Comparison of ENCODE assay signal across 8 cellular contexts in the genomic region with DNA sequence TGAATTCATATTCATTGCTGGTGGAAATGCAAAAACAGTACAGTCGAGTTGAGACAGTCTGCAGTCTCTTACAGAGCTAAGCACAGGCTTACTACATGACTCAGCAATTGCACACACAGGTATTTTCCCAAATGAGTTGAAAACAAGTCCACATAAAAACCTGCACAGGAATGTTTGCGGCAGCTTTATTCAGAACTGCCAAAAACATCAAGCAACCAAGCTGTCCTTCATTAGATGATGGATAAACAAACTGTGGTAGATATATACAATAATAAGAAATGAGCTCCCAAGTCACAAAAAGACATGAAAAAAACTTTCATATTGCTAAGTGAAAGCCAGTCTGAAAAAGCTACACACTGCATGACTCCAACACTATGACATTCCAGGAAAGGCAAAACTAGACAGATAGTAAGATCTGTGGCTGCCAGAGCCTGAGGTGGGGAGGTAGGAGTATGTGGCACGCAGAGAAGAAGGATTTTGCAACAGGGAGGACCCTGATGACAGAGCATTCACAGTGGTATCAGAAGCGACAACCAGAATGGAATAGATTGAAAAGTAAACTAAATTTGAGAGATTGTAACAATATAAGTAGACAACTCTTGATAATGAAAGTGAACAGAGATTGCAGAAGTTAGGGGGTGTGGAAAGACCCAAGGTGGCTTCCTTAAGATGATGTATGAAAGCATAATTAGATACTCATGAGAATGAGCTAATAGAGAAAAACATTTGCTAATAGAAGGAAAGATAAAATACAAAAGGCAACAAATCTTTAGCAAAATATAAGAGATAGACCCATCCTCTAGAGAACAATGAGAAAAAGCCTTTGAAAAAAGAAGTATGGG.
A peak's percentile ranks its signal among the peaks of the same experiment; 100 is the strongest.
DNase-seq lines count a peak whose midpoint lies in the region; ATAC-seq and TF ChIP-seq lines count a peak whose summit lies in the region.
"Had no signal": no experiment of that assay in that cellular context is flagged by ENCODE, and none has a peak within 500 bp of the region (broad histone marks: within the 10 kb centered on the region; RNA-seq: fewer than 3 reads in every experiment).

No MANE protein-coding gene starts in this region.

- no peak overlapping the region for H3K9ac ChIP-seq in OCI-LY1 (ENCODE audit: low read length)

- H3K9me2 ChIP-seq in OCI-LY1 (ENCODE audit: low read depth, low read length): no peaks in the 10 kb centered on the region

- no peaks in the 10 kb centered on the region for H3K36me3 ChIP-seq in OCI-LY1 (ENCODE audit: insufficient read depth, low read length)

- no peaks in the 10 kb centered on the region for H4K20me1 ChIP-seq in OCI-LY1 (ENCODE audit: insufficient read depth, low read length)

- H3K4me1 ChIP-seq in OCI-LY1 (ENCODE audit: insufficient read depth, low read length, severe bottlenecking): peaks cover 15% of the 10 kb centered on the region

- DNase-seq in fibroblast of mammary gland (ENCODE audit: low read depth) (peak; percentile 52), smooth muscle cell of the brain vasculature (ENCODE audit: low read depth, low spot score) (peak; percentile 18), NOMO-1 treated with dmso at 0.1 percent for 144 hours (lab: John Stamatoyannopoulos, UW; ENCODE audit: unreplicated experiment) (no peak)
- no peak for DNase-seq in stimulated activated CD8-positive, alpha-beta memory T cell treated with anti-CD3 and anti-CD28 coated beads, Interleukin-4, amount 100 ng/mL, for 48 hours
- DNase-seq: dorsolateral prefrontal cortex had no signal

- no peaks in the 10 kb centered on the region for H3K79me2 ChIP-seq in OCI-LY1 (ENCODE audit: insufficient read depth, low read length)

- H3K4me3 ChIP-seq in OCI-LY1 (ENCODE audit: low read depth, low read length, poor library complexity, severe bottlenecking) (no peak overlapping the region), fibroblast of mammary gland (ENCODE audit: control insufficient read depth, low read depth, low read length) (no peak overlapping the region)

- peak overlapping the region; percentile 18; the same call in 1 of the 2 replicates for H3K4me2 ChIP-seq in OCI-LY1 (ENCODE audit: low read length)

- no peak for TF ChIP-seq CTCF in OCI-LY1 (IDR thresholded peaks at IDR 0.05; ENCODE audit: low read length)
- no peak for TF ChIP-seq CTCF in fibroblast of mammary gland (conservative IDR thresholded peaks at IDR 0.05; ENCODE audit: control insufficient read depth, insufficient read depth, low read depth, low read length)

- H2AFZ ChIP-seq in OCI-LY1 (ENCODE audit: low read length): no peak overlapping the region

- ATAC-seq in GM19035 (IDR thresholded peaks at IDR 0.05; ENCODE audit: unreplicated experiment) (peak; percentile 58), HG02678 (IDR thresholded peaks at IDR 0.05; ENCODE audit: unreplicated experiment) (no peak)

- no peaks in the 10 kb centered on the region for H3F3A ChIP-seq in OCI-LY1 (ENCODE audit: insufficient read depth, low read length)

- H3K27ac ChIP-seq in OCI-LY1 (ENCODE audit: low read depth, low read length, poor library complexity, severe bottlenecking): no peak overlapping the region

- H3K9me3 ChIP-seq in OCI-LY1 (ENCODE audit: low read length): no peaks in the 10 kb centered on the region

- no peaks in the 10 kb centered on the region for H3K27me3 ChIP-seq in OCI-LY1 (ENCODE audit: insufficient read depth, low read length)
- H3K27me3 ChIP-seq: dorsolateral prefrontal cortex had no signal

Comparison
In these comparisons a context has a peak if more than half of its experiments do, and no peak if none do; other contexts are left out.
1. DNase-seq: peak in fibroblast of mammary gland (single experiment) and smooth muscle cell of the brain vasculature (single experiment); none in stimulated activated CD8-positive, alpha-beta memory T cell treated with anti-CD3 and anti-CD28 coated beads, Interleukin-4, amount 100 ng/mL, for 48 hours (single experiment) and NOMO-1 treated with dmso at 0.1 percent for 144 hours (single experiment).